8 cellular contexts compared by ENCODE assay signal in the genomic region with DNA sequence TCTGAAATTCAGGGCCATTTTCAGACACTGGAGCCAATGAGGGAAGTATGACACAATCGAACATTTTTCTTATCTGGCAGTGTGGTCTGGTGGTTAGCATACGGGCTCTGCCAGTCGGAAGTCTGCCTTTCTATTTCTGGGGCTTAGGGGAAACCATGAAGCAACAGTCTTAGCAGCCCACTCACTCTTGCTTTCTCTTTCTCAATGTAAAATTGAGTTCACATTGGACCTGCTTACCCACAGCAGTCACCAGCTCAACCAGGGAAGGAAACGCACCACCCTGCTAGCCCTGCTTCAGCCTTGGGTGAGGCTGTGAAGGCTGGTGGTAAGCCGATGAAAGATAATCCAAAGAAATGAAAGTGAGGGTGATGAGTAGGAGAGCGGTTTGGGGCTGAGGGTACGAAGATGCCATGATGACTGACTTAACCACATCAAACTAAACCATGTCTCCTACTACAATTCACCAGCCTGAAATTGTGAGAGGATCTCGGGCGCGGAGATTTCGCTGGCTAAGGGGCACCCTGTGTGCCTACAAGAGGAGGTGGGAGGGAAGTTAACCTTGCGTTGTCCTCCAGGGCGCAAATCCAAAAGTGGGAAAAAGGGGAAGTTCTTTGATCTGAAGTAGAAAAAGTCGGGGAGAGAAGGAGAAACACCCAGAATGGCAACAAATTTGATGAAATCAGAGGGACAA.
DNase-seq lines count a peak whose midpoint lies in the region; ATAC-seq and TF ChIP-seq lines count a peak whose summit lies in the region.

No MANE protein-coding gene starts in this region.

- ATAC-seq in GM19035 (IDR thresholded peaks at IDR 0.05; ENCODE audit: unreplicated experiment) (peak; percentile 87), HG03135 (IDR thresholded peaks at IDR 0.05; ENCODE audit: unreplicated experiment) (peak; percentile 85)

- DNase-seq in UCSD-AML1 (lab: John Stamatoyannopoulos, UW; ENCODE audit: unreplicated experiment) (peak; percentile 81), choroid plexus epithelial cell (ENCODE audit: low read depth) (peak; percentile 8), iPS-NIHi11 (ENCODE audit: low spot score) (no peak), middle frontal gyrus (ENCODE audit: extremely low spot score, low spot score) (no peak), epidermal melanocyte (ENCODE audit: insufficient read length, low spot score) (no peak)
- DNase-seq in stimulated activated CD4-positive, alpha-beta T cell treated with anti-CD3 and anti-CD28 coated beads, Interleukin-4, amount 100 ng/mL, for 24 hours, result peak; percentile 83

- H3K4me3 ChIP-seq in choroid plexus epithelial cell (ENCODE audit: low read depth, low read length), result no peak overlapping the region

- no peak for TF ChIP-seq CTCF in choroid plexus epithelial cell (conservative IDR thresholded peaks at IDR 0.05; ENCODE audit: low read depth, low read length)

Comparison
In these comparisons a context has a peak if more than half of its experiments do, and no peak if none do; other contexts are left out.
1. DNase-seq: peak in UCSD-AML1 (single experiment), choroid plexus epithelial cell (single experiment) and stimulated activated CD4-positive, alpha-beta T cell treated with anti-CD3 and anti-CD28 coated beads, Interleukin-4, amount 100 ng/mL, for 24 hours (single experiment); none in iPS-NIHi11 (single experiment), middle frontal gyrus (single experiment) and epidermal melanocyte (single experiment).